Comparison of ENCODE assay signal across 10 cellular contexts in the genomic region with DNA sequence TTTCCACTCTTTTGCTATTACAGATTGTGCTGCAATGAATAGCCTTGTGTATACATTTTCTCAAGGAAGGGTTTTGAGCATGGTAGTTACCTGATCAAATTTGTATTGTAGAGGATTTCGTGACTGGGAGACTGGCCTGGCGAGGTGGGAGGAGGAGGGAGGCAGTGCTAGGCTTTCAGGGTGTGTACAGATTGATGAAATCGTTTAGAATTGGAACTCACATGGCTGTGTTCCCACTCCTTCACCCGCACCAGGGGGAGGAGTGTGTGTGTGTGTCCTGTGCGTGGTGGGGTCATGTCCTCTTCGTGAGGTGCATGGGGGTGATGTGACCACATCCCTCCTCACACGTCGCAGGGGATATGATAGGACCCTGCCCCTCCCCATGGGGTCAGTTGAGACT. TPM values are rescaled to one million over a fixed set of nuclear protein-coding genes. Genes with fewer than 3 reads are reported as not detected.
A peak's percentile ranks its signal among the peaks of the same experiment; 100 is the strongest.
DNase-seq lines count a peak whose midpoint lies in the region; ATAC-seq and TF ChIP-seq lines count a peak whose summit lies in the region.
"Had no signal": no experiment of that assay in that cellular context is flagged by ENCODE, and none has a peak within 500 bp of the region (broad histone marks: within the 10 kb centered on the region; RNA-seq: fewer than 3 reads in every experiment).

No MANE protein-coding gene starts in this region.

- TF ChIP-seq CTCF in heart right ventricle (IDR thresholded peaks at IDR 0.05) (no peak), colonic mucosa (IDR thresholded peaks at IDR 0.05) (no peak)

- H3K27me3 ChIP-seq in heart right ventricle (peaks cover 0 to 44% (median 28%) of the 10 kb centered on the region in 7 donors), colonic mucosa (peaks cover 10% of the 10 kb centered on the region), mucosa of rectum (ENCODE audit: control insufficient read depth in 2 of 2, insufficient read depth in 2 of 2, low read length in 2 of 2) (peaks cover 6% of the 10 kb centered on the region in 2 donors)

- no peaks in the 10 kb centered on the region for H3K9me3 ChIP-seq in heart right ventricle
- H3K9me3 ChIP-seq in colonic mucosa: no peaks in the 10 kb centered on the region
- H3K9me3 ChIP-seq in mucosa of rectum (ENCODE audit: control insufficient read depth in 2 of 2, low read length in 2 of 2): no peaks in the 10 kb centered on the region

- peaks cover 0 to 14% (median 2%) of the 10 kb centered on the region in 9 donors for H3K36me3 ChIP-seq in heart right ventricle
- H3K36me3 ChIP-seq in colonic mucosa: no peaks in the 10 kb centered on the region
- no peaks in the 10 kb centered on the region for H3K36me3 ChIP-seq in mucosa of rectum (ENCODE audit: control insufficient read depth in 2 of 2, insufficient read depth in 2 of 2, low read length in 2 of 2)

- WGBS in heart right ventricle, 2 donors: 50 to 57% methylated on average over 8 of the region's 8 CpGs

- intact Hi-C loops in heart right ventricle (cut with DNase I): loop anchor here in 4 of 10 donors (5.0 to 10.0 kb wide), 3 partner anchors 90 to 200 kb away; a partner anchor contains a TSS
- intact Hi-C loops in left ventricle myocardium superior (cut with micrococcal nuclease): no loop called here
- intact Hi-C loops in colonic mucosa (cut with DNase I): no loop called here

- H3K27ac ChIP-seq in heart right ventricle (no peak overlapping the region), colonic mucosa (no peak overlapping the region), mucosa of rectum (ENCODE audit: low read depth in 2 of 2, low read length in 2 of 2) (no peak overlapping the region)
- H3K27ac ChIP-seq: epithelial cell of prostate had no signal

- no peak for ATAC-seq in heart right ventricle
- ATAC-seq in left ventricle myocardium superior: no peak
- ATAC-seq in GM21423 (IDR thresholded peaks at IDR 0.05; ENCODE audit: unreplicated experiment): no peak

- no peak for DNase-seq in heart right ventricle
- DNase-seq in left ventricle myocardium superior: no peak
- no peak for DNase-seq in colonic mucosa
- DNase-seq in LoVo (ENCODE audit: low spot score): no peak
- no peak for DNase-seq in NCI-H2107 treated with DMSO at 0.1 percent for 48 hours (lab: John Stamatoyannopoulos, UW; ENCODE audit: unreplicated experiment)
- DNase-seq in mucosa of gallbladder (ENCODE audit: low spot score): no peak
- DNase-seq: activated CD8-positive, alpha-beta memory T cell treated with anti-CD3 and anti-CD28 coated beads, Interleukin-2, amount 10 ng/mL, durations not matched to agents 7 days and 5 days had no signal

- peak overlapping the region; percentile 38 to 50 for H3K9ac ChIP-seq in colonic mucosa (ENCODE audit: low read depth in 2 of 2, low read length in 2 of 2)
- peak overlapping the region in 1 of 2 donors; percentile 50 for H3K9ac ChIP-seq in mucosa of rectum (ENCODE audit: low read depth in 1 of 2, low read length in 2 of 2)

- H3K4me3 ChIP-seq in heart right ventricle: peak overlapping the region in 6 of 10 donors; percentile 7 to 75 (median 50)
- peak overlapping the region; percentile 57 for H3K4me3 ChIP-seq in colonic mucosa
- H3K4me3 ChIP-seq in mucosa of rectum (ENCODE audit: low read length in 2 of 2): peak overlapping the region; percentile 33 to 46

- H3K4me1 ChIP-seq in heart right ventricle (peaks cover 3 to 25% (median 21%) of the 10 kb centered on the region in 9 donors), colonic mucosa (peaks cover 3% of the 10 kb centered on the region), mucosa of rectum (ENCODE audit: control insufficient read depth in 2 of 2, insufficient read depth in 2 of 2, low read length in 2 of 2) (peaks cover 14 to 20% of the 10 kb centered on the region in 2 donors)

RNA-seq across cellular contexts. Expression of a gene that starts 8.3 kb away (rescaled TPM):
- total RNA-seq in heart right ventricle (1 to 10 TPM in 1 of 10 donors, under 1 TPM in 1, not detected in 8; 0.81 to 1.1 TPM), left ventricle myocardium superior (0.50 TPM), colonic mucosa (not detected), mucosa of gallbladder (not detected)
- polyA plus RNA-seq in heart right ventricle: under 1 TPM in 1 of 2 donors, not detected in 1; 0.16 TPM
- total RNA-seq: activated CD8-positive, alpha-beta memory T cell treated with anti-CD3 and anti-CD28 coated beads, Interleukin-2, amount 10 ng/mL, durations not matched to agents 7 days and 5 days had no signal

RNA-seq across cellular contexts. Expression of a gene that starts 19.3 kb away (rescaled TPM):
- total RNA-seq in heart right ventricle: 10 to 100 TPM in 1 of 10 donors, 1 to 10 TPM in 9; 6.6 to 10.3 (median 8.3) TPM
- polyA plus RNA-seq in heart right ventricle: 10 to 100 TPM in 1 of 2 donors, 1 to 10 TPM in 1; 7.3 to 11.6 TPM
- total RNA-seq in left ventricle myocardium superior: 7.7 TPM
- total RNA-seq in colonic mucosa: 10 to 100 TPM; 14.4 to 32.2 TPM
- total RNA-seq in mucosa of gallbladder: 24.1 TPM

RNA-seq across cellular contexts. Expression of a gene that starts 26.3 kb away (rescaled TPM):
- total RNA-seq in heart right ventricle (not detected), left ventricle myocardium superior (not detected), colonic mucosa (not detected), mucosa of gallbladder (not detected)
- polyA plus RNA-seq in heart right ventricle: not detected
- total RNA-seq: activated CD8-positive, alpha-beta memory T cell treated with anti-CD3 and anti-CD28 coated beads, Interleukin-2, amount 10 ng/mL, durations not matched to agents 7 days and 5 days had no signal

RNA-seq across cellular contexts. Expression of a gene that starts 40.9 kb away (rescaled TPM):
- 1 to 10 TPM; 4.4 to 7.8 (median 5.9) TPM for total RNA-seq in heart right ventricle
- polyA plus RNA-seq in heart right ventricle: 1 to 10 TPM; 1.6 to 8.2 TPM
- 5.9 TPM for total RNA-seq in left ventricle myocardium superior
- total RNA-seq in colonic mucosa: 1 to 10 TPM in 1 of 2 donors, under 1 TPM in 1; 0.72 to 1.1 TPM
- 3.1 TPM for total RNA-seq in mucosa of gallbladder
